In genomic region chr15:48989175-48989574, GRCh38 we compare ENCODE assay signal across 27 cellular contexts. TPM values are rescaled to one million over a fixed set of nuclear protein-coding genes. Genes with fewer than 3 reads are reported as not detected.
"Had no signal": no experiment of that assay in that cellular context is flagged by ENCODE, and none has a peak within 500 bp of the region (broad histone marks: within the 10 kb centered on the region; RNA-seq: fewer than 3 reads in every experiment).

No MANE protein-coding gene starts in this region.

- H3K4me3 ChIP-seq: gastrocnemius medialis, heart left ventricle had no signal

- H3K4me1 ChIP-seq: gastrocnemius medialis had no signal

- H3K27me3 ChIP-seq: brain microvascular endothelial cell, gastrocnemius medialis, heart left ventricle had no signal

- H3K27ac ChIP-seq: brain microvascular endothelial cell, gastrocnemius medialis, heart left ventricle, WERI-Rb-1 had no signal

- H3K9me3 ChIP-seq: gastrocnemius medialis, heart left ventricle had no signal

- ATAC-seq: activated CD4-positive, CD25-positive, alpha-beta regulatory T cell treated with anti-CD3 and anti-CD28 coated beads, Interleukin-2, amount 50 U/mL, for 24 hours; activated CD8-positive, alpha-beta T cell treated with anti-CD3 and anti-CD28 coated beads for 36 hours; activated T-cell treated with anti-CD3 and anti-CD28 coated beads, Interleukin-2, amount 50 U/mL, for 4 hours; activated T-helper 17 cell treated with anti-CD3 and anti-CD28 coated beads, Interleukin-2, amount 50 U/mL, for 72 hours; effector memory CD8-positive, alpha-beta T cell; esophagus mucosa; gastrocnemius medialis; heart left ventricle had no signal

- DNase-seq: activated B cell treated with CpG ODN at 0.5 μM for 24 hours; activated CD4-positive, alpha-beta T cell treated with anti-CD3 and anti-CD28 coated beads for 48 hours; activated CD4-positive, alpha-beta T cell treated with anti-CD3 and anti-CD28 coated beads, Interleukin-2, amount 50 U/mL, for 1 hour; activated CD4-positive, alpha-beta T cell treated with anti-CD3 and anti-CD28 coated beads, Interleukin-2, amount 50 U/mL, for 48 hours; activated CD8-positive, alpha-beta memory T cell treated with anti-CD3 and anti-CD28 coated beads for 24 hours; activated CD8-positive, alpha-beta T cell treated with anti-CD3 and anti-CD28 coated beads for 36 hours; activated effector memory CD4-positive, alpha-beta T cell treated with Interleukin-2 at 50 U/mL for 16 hours; activated gamma-delta T cell treated with Interleukin-2 at 50 U/mL for 16 hours; activated naive CD4-positive, alpha-beta T cell treated with anti-CD3 and anti-CD28 coated beads, Interleukin-2, amount 50 U/mL, for 16 hours; activated naive CD4-positive, alpha-beta T cell treated with Interleukin-2 at 50 U/mL for 16 hours; activated T-cell treated with anti-CD3 and anti-CD28 coated beads, Interleukin-2, amount 50 U/mL, for 4 hours; amniotic stem cell; anterior cingulate cortex; brain microvascular endothelial cell; cortex of kidney; dermis blood vessel endothelial cell; effector CD4-positive, alpha-beta T cell; effector memory CD8-positive, alpha-beta T cell; foreskin fibroblast; gastrocnemius medialis; glutamatergic neuron; heart left ventricle; T1000; WERI-Rb-1 had no signal

RNA-seq across cellular contexts. Expression of gene SHC4, which starts 25.5 kb away (rescaled TPM):
- total RNA-seq: activated B cell treated with CpG ODN at 0.5 μM for 24 hours, esophagus mucosa had no signal
